26 cellular contexts compared by ENCODE assay signal in the genomic region with DNA sequence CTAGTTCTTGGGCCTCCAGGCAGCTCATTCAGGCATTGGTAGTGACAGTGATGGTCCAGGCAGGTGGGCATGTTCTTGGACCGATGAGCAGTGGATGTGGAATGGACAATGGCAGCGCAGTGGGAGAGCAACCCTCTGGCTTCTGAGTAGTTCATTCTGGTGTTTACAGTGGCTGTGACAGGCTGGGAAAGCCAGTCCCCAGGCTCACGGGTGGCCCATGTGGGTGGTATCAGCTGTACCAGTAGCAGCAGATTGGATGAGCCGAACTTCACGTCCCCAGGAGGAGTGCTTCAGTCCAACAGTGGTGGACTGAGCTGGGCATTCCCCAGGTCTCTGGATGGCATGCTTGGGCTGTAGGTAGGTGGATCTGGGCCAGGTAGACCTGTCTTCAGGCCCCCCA.
DNase-seq lines count a peak whose midpoint lies in the region; ATAC-seq and TF ChIP-seq lines count a peak whose summit lies in the region.
"Had no signal": no experiment of that assay in that cellular context is flagged by ENCODE, and none has a peak within 500 bp of the region (broad histone marks: within the 10 kb centered on the region; RNA-seq: fewer than 3 reads in every experiment).

No MANE protein-coding gene starts in this region.

- intact Hi-C loops in Right ventricle myocardium superior (cut with DNase I) = no loop called here
- intact Hi-C loops in left ventricle myocardium superior (cut with micrococcal nuclease) = no loop called here
- intact Hi-C loops in lower lobe of right lung (cut with DNase I) = no loop called here
- intact Hi-C loops in spleen (cut with DNase I; ENCODE audit: low total_unique reads) = no loop called here
- intact Hi-C loops in CD14-positive monocyte (cut with micrococcal nuclease) = loop anchor here in 1 of 2 donors (10.0 kb wide), 1 partner anchor 334 kb away; no protein-coding TSS in a partner anchor

- no peaks in the 10 kb centered on the region for H3K36me3 ChIP-seq in lower lobe of right lung
- H3K36me3 ChIP-seq in spleen = no peaks in the 10 kb centered on the region
- H3K36me3 ChIP-seq: BLaER1 treated with 17β-estradiol and CSF1 and Interleukin-3, amounts not matched to agents 10 nM and 100 nM had no signal

- H3K27ac Mint-ChIP-seq in chondrocyte (ENCODE audit: unreplicated experiment) (no peak overlapping the region), CD14-positive monocyte (no peak overlapping the region)
- H3K27ac Mint-ChIP-seq: B cell; CD4-positive, alpha-beta memory T cell; CD4-positive, CD25-positive, alpha-beta regulatory T cell; CD8-positive, alpha-beta memory T cell had no signal

- no peaks in the 10 kb centered on the region for H3K4me1 ChIP-seq in lower lobe of right lung
- H3K4me1 ChIP-seq in spleen = no peaks in the 10 kb centered on the region
- H3K4me1 ChIP-seq: A549; BLaER1 treated with 17β-estradiol and CSF1 and Interleukin-3, amounts not matched to agents 10 nM and 100 nM had no signal

- WGBS in spleen, 5 donors = 89 to 98% (median 93%) methylated on average over 5 of the region's 5 CpGs

- H3K36me3 Mint-ChIP-seq in chondrocyte (ENCODE audit: low read depth) = no peaks in the 10 kb centered on the region
- no peaks in the 10 kb centered on the region for H3K36me3 Mint-ChIP-seq in CD14-positive monocyte
- H3K36me3 Mint-ChIP-seq: CD4-positive, alpha-beta memory T cell; CD4-positive, CD25-positive, alpha-beta regulatory T cell; CD8-positive, alpha-beta memory T cell had no signal

- H3K27me3 Mint-ChIP-seq in chondrocyte (ENCODE audit: low read depth) (peaks cover 4% of the 10 kb centered on the region), CD14-positive monocyte (ENCODE audit: low read depth in 3 of 3) (peaks cover 0 to 3% (median 2%) of the 10 kb centered on the region in 3 donors)
- H3K27me3 Mint-ChIP-seq: B cell; CD4-positive, CD25-positive, alpha-beta regulatory T cell; CD8-positive, alpha-beta memory T cell had no signal

- H3K9me3 Mint-ChIP-seq in chondrocyte (ENCODE audit: low read depth) = no peaks in the 10 kb centered on the region
- peaks cover 0 to 7% (median 4%) of the 10 kb centered on the region in 7 donors for H3K9me3 Mint-ChIP-seq in CD14-positive monocyte

- H3K27ac ChIP-seq in lower lobe of right lung (no peak overlapping the region), spleen (no peak overlapping the region)
- H3K27ac ChIP-seq: 22Rv1; A549; BLaER1 treated with 17β-estradiol and CSF1 and Interleukin-3, amounts not matched to agents 10 nM and 100 nM; C4-2B had no signal

- no peak for ATAC-seq in Right ventricle myocardium superior (ENCODE audit: poor library complexity)
- no peak for ATAC-seq in left ventricle myocardium superior
- no peak for ATAC-seq in lower lobe of right lung
- ATAC-seq: A549, GM12878 had no signal

- no peak for TF ChIP-seq CTCF in chondrocyte (IDR thresholded peaks at IDR 0.05)
- no peak for TF ChIP-seq CTCF in lower lobe of right lung (IDR thresholded peaks at IDR 0.05)
- TF ChIP-seq CTCF in spleen (IDR thresholded peaks at IDR 0.05 in 8 of 11, conservative IDR thresholded peaks at IDR 0.05 in 3 of 11) = no peak
- TF ChIP-seq CTCF in CD14-positive monocyte (IDR thresholded peaks at IDR 0.05) = no peak

- H3K4me3 ChIP-seq in lower lobe of right lung = no peak overlapping the region
- no peak overlapping the region for H3K4me3 ChIP-seq in spleen
- H3K4me3 ChIP-seq: A549; BLaER1 treated with 17β-estradiol and CSF1 and Interleukin-3, amounts not matched to agents 10 nM and 100 nM; GM12878 had no signal

- H3K4me1 Mint-ChIP-seq in chondrocyte (ENCODE audit: low read depth) (no peaks in the 10 kb centered on the region), CD14-positive monocyte (no peaks in the 10 kb centered on the region)
- H3K4me1 Mint-ChIP-seq: B cell; CD4-positive, alpha-beta memory T cell; CD4-positive, CD25-positive, alpha-beta regulatory T cell; CD8-positive, alpha-beta memory T cell had no signal

- no peak overlapping the region for H3K4me3 Mint-ChIP-seq in chondrocyte (ENCODE audit: unreplicated experiment)
- H3K4me3 Mint-ChIP-seq in CD14-positive monocyte = no peak overlapping the region
- H3K4me3 Mint-ChIP-seq: B cell; CD4-positive, alpha-beta memory T cell; CD4-positive, CD25-positive, alpha-beta regulatory T cell; CD8-positive, alpha-beta memory T cell had no signal

- no peak for TF ChIP-seq POLR2A in spleen (IDR thresholded peaks at IDR 0.05)

- DNase-seq in Right ventricle myocardium superior (peak; percentile 14), left ventricle myocardium superior (no peak), chondrocyte (ENCODE audit: low spot score) (peak; percentile 52), lower lobe of right lung (peak; percentile 21), spleen (peak; percentile 54), activated gamma-delta T cell treated with Interleukin-2 at 50 U/mL for 16 hours (no peak), cerebellar nuclear complex (lab: John Stamatoyannopoulos, UW) (no peak), CD14-positive monocyte (ENCODE audit: low spot score) (no peak)
- DNase-seq: AML-193; CD4-positive, CD25-positive, alpha-beta regulatory T cell; CD8-positive, alpha-beta memory T cell; COR-L47; DMS 273 treated with DMSO at 0.1 percent for 48 hours; DMS153; DMS53; DMS79; DND-41; EL; GDM1 had no signal

- H3K27me3 ChIP-seq in lower lobe of right lung (ENCODE audit: low read depth) = no peaks in the 10 kb centered on the region
- H3K27me3 ChIP-seq in spleen (replicated peaks in 1 of 7) = no peaks in the 10 kb centered on the region
- H3K27me3 ChIP-seq: BLaER1 treated with 17β-estradiol and CSF1 and Interleukin-3, amounts not matched to agents 10 nM and 100 nM had no signal

- no peaks in the 10 kb centered on the region for H3K9me3 ChIP-seq in lower lobe of right lung
- peaks cover 0 to 31% (median 10%) of the 10 kb centered on the region in 8 donors for H3K9me3 ChIP-seq in spleen
- H3K9me3 ChIP-seq: A549 had no signal

Comparison
In these comparisons a context has a peak if more than half of its experiments do, and no peak if none do; other contexts are left out.
1. DNase-seq: peak in Right ventricle myocardium superior (single experiment), chondrocyte (single experiment), lower lobe of right lung (single experiment) and spleen (single experiment); none in left ventricle myocardium superior (single experiment), activated gamma-delta T cell treated with Interleukin-2 at 50 U/mL for 16 hours (single experiment), cerebellar nuclear complex (0 of 2) and CD14-positive monocyte (single experiment).